In the genomic region with DNA sequence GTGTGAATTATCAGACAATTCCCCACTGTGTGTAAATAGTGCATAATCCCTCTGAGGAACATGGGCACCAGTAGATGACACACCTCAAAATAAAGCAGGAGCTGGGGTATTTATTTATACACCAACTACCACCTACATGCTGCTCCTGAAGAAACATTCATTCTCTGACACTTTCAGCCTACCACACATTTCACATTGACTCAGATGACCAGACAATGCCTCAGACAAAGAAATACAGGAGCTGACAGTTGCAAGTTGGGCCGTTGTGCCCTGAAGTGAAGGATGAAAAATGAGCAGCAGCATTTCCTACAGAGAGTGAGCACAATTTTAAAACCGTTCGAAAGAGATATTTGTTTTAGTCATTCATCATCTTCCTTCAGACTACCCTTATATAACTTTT, we compare ENCODE assay signal across 36 cellular contexts.
"Had no signal": no experiment of that assay in that cellular context is flagged by ENCODE, and none has a peak within 500 bp of the region (broad histone marks: within the 10 kb centered on the region; RNA-seq: fewer than 3 reads in every experiment).

No MANE protein-coding gene starts in this region.

- DNase-seq: activated CD4-positive, alpha-beta memory T cell treated with anti-CD3 and anti-CD28 coated beads, Interleukin-2, amount 10 ng/mL, durations not matched to agents 7 days and 5 days; activated CD4-positive, alpha-beta T cell treated with anti-CD3 and anti-CD28 coated beads for 1 hour; activated CD4-positive, alpha-beta T cell treated with anti-CD3 and anti-CD28 coated beads for 36 hours; activated CD4-positive, alpha-beta T cell treated with anti-CD3 and anti-CD28 coated beads for 48 hours; activated CD4-positive, alpha-beta T cell treated with anti-CD3 and anti-CD28 coated beads, Interleukin-2, amount 10 ng/mL, durations not matched to agents 7 days and 5 days; activated CD4-positive, alpha-beta T cell treated with anti-CD3 and anti-CD28 coated beads, Interleukin-2, amount 50 U/mL, for 48 hours; activated CD4-positive, CD25-positive, alpha-beta regulatory T cell; activated CD8-positive, alpha-beta memory T cell treated with anti-CD3 and anti-CD28 coated beads for 24 hours; activated CD8-positive, alpha-beta memory T cell treated with anti-CD3 and anti-CD28 coated beads, Interleukin-2, amount 10 ng/mL, durations not matched to agents 7 days and 5 days; activated CD8-positive, alpha-beta memory T cell treated with anti-CD3 and anti-CD28 coated beads, Interleukin-2, amount 50 U/mL, for 48 hours; activated CD8-positive, alpha-beta T cell treated with anti-CD3 and anti-CD28 coated beads, Interleukin-2, amount 10 ng/mL, durations not matched to agents 7 days and 5 days; activated effector memory CD4-positive, alpha-beta T cell treated with anti-CD3 and anti-CD28 coated beads, Interleukin-2, amount 50 U/mL, for 16 hours; activated gamma-delta T cell treated with Interleukin-2 at 50 U/mL for 16 hours; activated naive CD4-positive, alpha-beta T cell; activated naive CD4-positive, alpha-beta T cell treated with anti-CD3 and anti-CD28 coated beads for 36 hours; activated naive CD4-positive, alpha-beta T cell treated with anti-CD3 and anti-CD28 coated beads, Interleukin-2, amount 50 U/mL, for 16 hours; activated naive CD8-positive, alpha-beta T cell treated with anti-CD3 and anti-CD28 coated beads for 36 hours; activated T-cell treated with anti-CD3 and anti-CD28 coated beads, Interleukin-2, amount 50 U/mL, for 24 hours; activated T-cell treated with anti-CD3 and anti-CD28 coated beads, Interleukin-2, amount 50 U/mL, for 48 hours; adrenal gland; amniotic stem cell; aorta; body of pancreas; brain microvascular endothelial cell; central memory CD4-positive, alpha-beta T cell; SW 1271; T-helper 1 cell; T-helper 2 cell; T-helper 9 cell; WERI-Rb-1 had no signal

- H3K27me3 ChIP-seq: adrenal gland, body of pancreas, brain microvascular endothelial cell, breast epithelium had no signal

- H3K36me3 ChIP-seq: adrenal gland, brain microvascular endothelial cell, breast epithelium, WERI-Rb-1 had no signal

- H3K9me3 ChIP-seq: adrenal gland, body of pancreas, breast epithelium had no signal

- H3K4me1 ChIP-seq: breast epithelium had no signal

- H3K4me3 Mint-ChIP-seq: activated CD4-positive, alpha-beta memory T cell treated with anti-CD3 and anti-CD28 coated beads, Interleukin-2, amount 10 ng/mL, durations not matched to agents 7 days and 5 days; activated CD4-positive, alpha-beta T cell treated with anti-CD3 and anti-CD28 coated beads for 36 hours; activated CD4-positive, alpha-beta T cell treated with anti-CD3 and anti-CD28 coated beads, Interleukin-2, amount 10 ng/mL, durations not matched to agents 7 days and 5 days; activated CD8-positive, alpha-beta memory T cell treated with anti-CD3 and anti-CD28 coated beads, Interleukin-2, amount 10 ng/mL, durations not matched to agents 7 days and 5 days; activated CD8-positive, alpha-beta T cell treated with anti-CD3 and anti-CD28 coated beads, Interleukin-2, amount 10 ng/mL, durations not matched to agents 7 days and 5 days; activated naive CD4-positive, alpha-beta T cell treated with anti-CD3 and anti-CD28 coated beads for 36 hours; activated naive CD8-positive, alpha-beta T cell treated with anti-CD3 and anti-CD28 coated beads for 36 hours; activated T-cell treated with anti-CD3 and anti-CD28 coated beads, Interleukin-2, amount 50 U/mL, for 24 hours; T-helper 1 cell treated with Interleukin-12 subunit alpha and Interleukin-12 subunit beta and Interleukin-4 antibody, amounts not matched to agents 30 μg/mL and 1 μg/mL, for 36 hours; T-helper 2 cell treated with Interferon-gamma antibody and Interleukin-4, amounts not matched to agents 5 μg/mL and 100 μg/mL, for 36 hours; WTC11 had no signal

- H3K9me3 Mint-ChIP-seq: activated CD4-positive, alpha-beta memory T cell treated with anti-CD3 and anti-CD28 coated beads, Interleukin-2, amount 10 ng/mL, durations not matched to agents 7 days and 5 days; activated CD4-positive, alpha-beta T cell treated with anti-CD3 and anti-CD28 coated beads, Interleukin-2, amount 10 ng/mL, durations not matched to agents 7 days and 5 days; activated naive CD4-positive, alpha-beta T cell treated with anti-CD3 and anti-CD28 coated beads for 36 hours; activated naive CD4-positive, alpha-beta T cell treated with anti-CD3 and anti-CD28 coated beads, Interleukin-2, amount 50 U/mL, for 72 hours; activated naive CD8-positive, alpha-beta T cell treated with anti-CD3 and anti-CD28 coated beads for 36 hours; activated T-cell treated with anti-CD3 and anti-CD28 coated beads, Interleukin-2, amount 50 U/mL, for 24 hours; T-helper 2 cell treated with Interferon-gamma antibody and Interleukin-4, amounts not matched to agents 5 μg/mL and 100 μg/mL, for 36 hours had no signal

- H3K4me3 ChIP-seq: adrenal gland, body of pancreas, breast epithelium had no signal

- H3K27me3 Mint-ChIP-seq: activated CD4-positive, alpha-beta T cell treated with anti-CD3 and anti-CD28 coated beads for 36 hours; activated CD4-positive, alpha-beta T cell treated with anti-CD3 and anti-CD28 coated beads, Interleukin-2, amount 10 ng/mL, durations not matched to agents 7 days and 5 days had no signal

- H3K27ac ChIP-seq: adrenal gland, body of pancreas, brain microvascular endothelial cell, breast epithelium, WERI-Rb-1 had no signal

- H3K36me3 Mint-ChIP-seq: activated CD8-positive, alpha-beta memory T cell treated with anti-CD3 and anti-CD28 coated beads, Interleukin-2, amount 10 ng/mL, durations not matched to agents 7 days and 5 days; activated naive CD4-positive, alpha-beta T cell treated with anti-CD3 and anti-CD28 coated beads, Interleukin-2, amount 50 U/mL, for 72 hours; activated naive CD8-positive, alpha-beta T cell treated with anti-CD3 and anti-CD28 coated beads for 36 hours; WTC11 had no signal

- ATAC-seq: activated CD4-positive, alpha-beta T cell treated with anti-CD3 and anti-CD28 coated beads for 36 hours; activated CD4-positive, CD25-positive, alpha-beta regulatory T cell treated with anti-CD3 and anti-CD28 coated beads, Interleukin-2, amount 50 U/mL, for 24 hours; activated CD8-positive, alpha-beta memory T cell treated with anti-CD3 and anti-CD28 coated beads, Interleukin-2, amount 10 ng/mL, durations not matched to agents 7 days and 5 days; activated CD8-positive, alpha-beta T cell treated with anti-CD3 and anti-CD28 coated beads, Interleukin-2, amount 10 ng/mL, durations not matched to agents 7 days and 5 days; activated naive CD4-positive, alpha-beta T cell treated with anti-CD3 and anti-CD28 coated beads, Interleukin-2, amount 50 U/mL, for 72 hours; body of pancreas; WTC11 had no signal

- H3K4me1 Mint-ChIP-seq: activated CD4-positive, alpha-beta memory T cell treated with anti-CD3 and anti-CD28 coated beads, Interleukin-2, amount 10 ng/mL, durations not matched to agents 7 days and 5 days; activated CD4-positive, alpha-beta T cell treated with anti-CD3 and anti-CD28 coated beads for 36 hours; activated CD4-positive, alpha-beta T cell treated with anti-CD3 and anti-CD28 coated beads, Interleukin-2, amount 10 ng/mL, durations not matched to agents 7 days and 5 days; activated CD8-positive, alpha-beta memory T cell treated with anti-CD3 and anti-CD28 coated beads, Interleukin-2, amount 10 ng/mL, durations not matched to agents 7 days and 5 days; activated naive CD8-positive, alpha-beta T cell treated with anti-CD3 and anti-CD28 coated beads for 36 hours had no signal

- H3K27ac Mint-ChIP-seq: activated CD4-positive, alpha-beta memory T cell treated with anti-CD3 and anti-CD28 coated beads, Interleukin-2, amount 10 ng/mL, durations not matched to agents 7 days and 5 days; activated CD4-positive, alpha-beta T cell treated with anti-CD3 and anti-CD28 coated beads for 36 hours; activated CD4-positive, alpha-beta T cell treated with anti-CD3 and anti-CD28 coated beads, Interleukin-2, amount 10 ng/mL, durations not matched to agents 7 days and 5 days; activated CD8-positive, alpha-beta memory T cell treated with anti-CD3 and anti-CD28 coated beads, Interleukin-2, amount 10 ng/mL, durations not matched to agents 7 days and 5 days; activated CD8-positive, alpha-beta T cell treated with anti-CD3 and anti-CD28 coated beads, Interleukin-2, amount 10 ng/mL, durations not matched to agents 7 days and 5 days; activated naive CD4-positive, alpha-beta T cell treated with anti-CD3 and anti-CD28 coated beads for 36 hours; activated naive CD4-positive, alpha-beta T cell treated with anti-CD3 and anti-CD28 coated beads, Interleukin-2, amount 50 U/mL, for 72 hours; activated naive CD8-positive, alpha-beta T cell treated with anti-CD3 and anti-CD28 coated beads for 36 hours; activated T-cell treated with anti-CD3 and anti-CD28 coated beads, Interleukin-2, amount 50 U/mL, for 24 hours; T-helper 1 cell treated with Interleukin-12 subunit alpha and Interleukin-12 subunit beta and Interleukin-4 antibody, amounts not matched to agents 30 μg/mL and 1 μg/mL, for 36 hours; T-helper 2 cell treated with Interferon-gamma antibody and Interleukin-4, amounts not matched to agents 5 μg/mL and 100 μg/mL, for 36 hours; WTC11 had no signal
